ENCODE assay signal across 16 cellular contexts in genomic region chr18:2988041-2988794, GRCh38. TPM values are rescaled to one million over a fixed set of nuclear protein-coding genes. Genes with fewer than 3 reads are reported as not detected.
DNase-seq lines count a peak whose midpoint lies in the region; ATAC-seq and TF ChIP-seq lines count a peak whose summit lies in the region.
"Had no signal": no experiment of that assay in that cellular context is flagged by ENCODE, and none has a peak within 500 bp of the region (broad histone marks: within the 10 kb centered on the region; RNA-seq: fewer than 3 reads in every experiment).

No MANE protein-coding gene starts in this region.

- H3K9me3 Mint-ChIP-seq in T-helper 1 cell treated with Interleukin-12 subunit alpha and Interleukin-12 subunit beta and Interleukin-4 antibody, amounts not matched to agents 30 μg/mL and 1 μg/mL, for 36 hours = peaks cover 5% of the 10 kb centered on the region
- H3K9me3 Mint-ChIP-seq in HFFc6 (peaks cover 3% of the 10 kb centered on the region; the same call in 1 of the 2 replicates), type B pancreatic cell (no peaks in the 10 kb centered on the region)
- H3K9me3 Mint-ChIP-seq in naive thymus-derived CD4-positive, alpha-beta T cell = peaks cover 0 to 9% (median 0%) of the 10 kb centered on the region in 11 donors

- H3K36me3 Mint-ChIP-seq in T-helper 1 cell treated with Interleukin-12 subunit alpha and Interleukin-12 subunit beta and Interleukin-4 antibody, amounts not matched to agents 30 μg/mL and 1 μg/mL, for 36 hours (ENCODE audit: low read depth) = peaks cover 27% of the 10 kb centered on the region
- H3K36me3 Mint-ChIP-seq in HFFc6 (ENCODE audit: low read depth) (peaks cover 44% of the 10 kb centered on the region), type B pancreatic cell (peaks cover 14% of the 10 kb centered on the region)
- H3K36me3 Mint-ChIP-seq in naive thymus-derived CD4-positive, alpha-beta T cell = peaks cover 4 to 40% (median 28%) of the 10 kb centered on the region in 5 donors

- no peak overlapping the region for H3K27ac ChIP-seq in naive thymus-derived CD4-positive, alpha-beta T cell (ENCODE audit: low read depth, low read length)
- H3K27ac ChIP-seq: HL-60, ovary, thyroid gland had no signal

- POLR2A ChIA-PET in naive thymus-derived CD4-positive, alpha-beta T cell (lab: Charles Lee) = interaction anchor here (1.1 to 8.9 kb wide), 7 partner anchors 9 to 260 kb away, joined by 3 to 151 read pairs (median 12); partner anchors contain the start of gene MYL12A

- no peaks in the 10 kb centered on the region for H3K36me3 ChIP-seq in naive thymus-derived CD4-positive, alpha-beta T cell (ENCODE audit: control insufficient read depth in 2 of 3, insufficient read depth in 3 of 3, low read length in 3 of 3)
- H3K36me3 ChIP-seq: ovary, thyroid gland had no signal

- DNase-seq in T-helper 1 cell = no peak
- DNase-seq in HFFc6 = peak; percentile 83
- DNase-seq in astrocyte of the hippocampus (ENCODE audit: low read depth, low spot score) = peak; percentile 39
- DNase-seq in naive thymus-derived CD4-positive, alpha-beta T cell = no peak
- no peak for DNase-seq in type B pancreatic cell (ENCODE audit: extremely low spot score, unreplicated experiment)
- DNase-seq: activated CD4-positive, alpha-beta T cell treated with anti-CD3 and anti-CD28 coated beads for 4 hours; DMS53; mesendoderm; MG63; ovary; thyroid gland had no signal

- intact Hi-C loops in naive thymus-derived CD4-positive, alpha-beta T cell (cut with micrococcal nuclease) = loop anchor here (5.0 kb wide), 2 partner anchors 36 to 191 kb away; no protein-coding TSS in a partner anchor

- no peak overlapping the region for H3K4me3 ChIP-seq in naive thymus-derived CD4-positive, alpha-beta T cell (ENCODE audit: low read length)
- H3K4me3 ChIP-seq: MG63, ovary, thyroid gland had no signal

- no peaks in the 10 kb centered on the region for H3K27me3 Mint-ChIP-seq in T-helper 1 cell treated with Interleukin-12 subunit alpha and Interleukin-12 subunit beta and Interleukin-4 antibody, amounts not matched to agents 30 μg/mL and 1 μg/mL, for 36 hours (ENCODE audit: low read depth)
- H3K27me3 Mint-ChIP-seq in HFFc6 (ENCODE audit: insufficient read depth) = no peaks in the 10 kb centered on the region
- H3K27me3 Mint-ChIP-seq in naive thymus-derived CD4-positive, alpha-beta T cell = no peaks in the 10 kb centered on the region
- no peaks in the 10 kb centered on the region for H3K27me3 Mint-ChIP-seq in type B pancreatic cell

- peaks cover 49% of the 10 kb centered on the region for H3K4me1 Mint-ChIP-seq in T-helper 1 cell treated with Interleukin-12 subunit alpha and Interleukin-12 subunit beta and Interleukin-4 antibody, amounts not matched to agents 30 μg/mL and 1 μg/mL, for 36 hours (ENCODE audit: low read depth)
- H3K4me1 Mint-ChIP-seq in HFFc6 (ENCODE audit: low read depth) = peaks cover 73% of the 10 kb centered on the region
- H3K4me1 Mint-ChIP-seq in naive thymus-derived CD4-positive, alpha-beta T cell = peaks cover 33 to 89% (median 79%) of the 10 kb centered on the region in 7 donors
- peaks cover 20% of the 10 kb centered on the region for H3K4me1 Mint-ChIP-seq in type B pancreatic cell (ENCODE audit: unreplicated experiment)

- CTCF ChIA-PET in naive thymus-derived CD4-positive, alpha-beta T cell (lab: Charles Lee) = interaction anchor here (0.7 to 8.7 kb wide), 7 partner anchors 30 to 141 kb away, joined by 3 to 150 read pairs (median 8); no protein-coding TSS in a partner anchor

- H3K4me3 Mint-ChIP-seq in T-helper 1 cell treated with Interleukin-12 subunit alpha and Interleukin-12 subunit beta and Interleukin-4 antibody, amounts not matched to agents 30 μg/mL and 1 μg/mL, for 36 hours = no peak overlapping the region
- H3K4me3 Mint-ChIP-seq in HFFc6 (peak overlapping the region; percentile 83), type B pancreatic cell (no peak overlapping the region)
- H3K4me3 Mint-ChIP-seq in naive thymus-derived CD4-positive, alpha-beta T cell = no peak overlapping the region

- no peak for ATAC-seq in naive thymus-derived CD4-positive, alpha-beta T cell
- ATAC-seq in HG03139 (IDR thresholded peaks at IDR 0.05; ENCODE audit: unreplicated experiment) = no peak
- no peak for ATAC-seq in HG03095 (IDR thresholded peaks at IDR 0.05; ENCODE audit: unreplicated experiment)
- ATAC-seq: esophagus mucosa had no signal

- peaks cover 13 to 41% of the 10 kb centered on the region in 2 donors for H3K4me1 ChIP-seq in naive thymus-derived CD4-positive, alpha-beta T cell (ENCODE audit: control insufficient read depth in 2 of 2, insufficient read depth in 2 of 2, low read length in 2 of 2)

- no peaks in the 10 kb centered on the region for H3K9me3 ChIP-seq in naive thymus-derived CD4-positive, alpha-beta T cell (ENCODE audit: control insufficient read depth in 2 of 3, low read length in 3 of 3)
- H3K9me3 ChIP-seq: MG63, ovary, thyroid gland had no signal

- TF ChIP-seq CTCF in HFFc6 (IDR thresholded peaks at IDR 0.05) (no peak), type B pancreatic cell (conservative IDR thresholded peaks at IDR 0.05) (no peak)

- H3K27me3 ChIP-seq in naive thymus-derived CD4-positive, alpha-beta T cell (ENCODE audit: control insufficient read depth in 2 of 2, insufficient read depth in 2 of 2, low read length in 2 of 2) = no peaks in the 10 kb centered on the region
- H3K27me3 ChIP-seq: MG63, ovary, thyroid gland had no signal

- H3K27ac Mint-ChIP-seq in T-helper 1 cell treated with Interleukin-12 subunit alpha and Interleukin-12 subunit beta and Interleukin-4 antibody, amounts not matched to agents 30 μg/mL and 1 μg/mL, for 36 hours = peak overlapping the region; percentile 31
- H3K27ac Mint-ChIP-seq in HFFc6 = peak overlapping the region; percentile 72
- peak overlapping the region in 6 of 9 donors; percentile 6 to 85 (median 46) for H3K27ac Mint-ChIP-seq in naive thymus-derived CD4-positive, alpha-beta T cell
- H3K27ac Mint-ChIP-seq in type B pancreatic cell = no peak overlapping the region

RNA-seq across cellular contexts. Expression of gene LPIN2, which starts 24.7 kb away (rescaled TPM):
- total RNA-seq in HFFc6 (2021; fragmentation: NEBNext Ultra II Directional; extraction: Animal tissue kit (Norgen Biotek cat#: 25700)) = 10 to 100 TPM; 24.6 to 27.7 (median 26.3) TPM
- total RNA-seq in naive thymus-derived CD4-positive, alpha-beta T cell = 100 to 1,000 TPM in 1 of 5 experiments, 10 to 100 TPM in 4; 58.8 to 133 (median 73.6) TPM
- polyA plus RNA-seq in naive thymus-derived CD4-positive, alpha-beta T cell = 10 to 100 TPM; 63.7 to 73.1 TPM
- total RNA-seq in type B pancreatic cell (ENCODE audit: low replicate concordance) = 17.8 and 26.8 TPM in 2 replicates

Comparison
In these comparisons a context has a peak if more than half of its experiments do, and no peak if none do; other contexts are left out.
1. DNase-seq: peak in HFFc6 (single experiment) and astrocyte of the hippocampus (single experiment); none in T-helper 1 cell (0 of 5), naive thymus-derived CD4-positive, alpha-beta T cell (0 of 9) and type B pancreatic cell (single experiment).